Comparison of ENCODE assay signal across 9 cellular contexts in genomic region chr20:47500554-47500953, GRCh38. TPM values are rescaled to one million over a fixed set of nuclear protein-coding genes. Genes with fewer than 3 reads are reported as not detected.
A peak's percentile ranks its signal among the peaks of the same experiment; 100 is the strongest.
DNase-seq lines count a peak whose midpoint lies in the region; ATAC-seq and TF ChIP-seq lines count a peak whose summit lies in the region.
"Had no signal": no experiment of that assay in that cellular context is flagged by ENCODE, and none has a peak within 500 bp of the region (broad histone marks: within the 10 kb centered on the region; RNA-seq: fewer than 3 reads in every experiment).

No MANE protein-coding gene starts in this region.

- H3K4me3 ChIP-seq in MG63 (peak overlapping the region; percentile 91), colonic mucosa (no peak overlapping the region), psoas muscle (peak overlapping the region; percentile 98)

- no peaks in the 10 kb centered on the region for H3K4me1 ChIP-seq in colonic mucosa
- H3K4me1 ChIP-seq in psoas muscle, result peaks cover 20% of the 10 kb centered on the region

- intact Hi-C loops in colonic mucosa (cut with DNase I), result loop anchor here (10.0 kb wide), 2 partner anchors 74 to 124 kb away; no protein-coding TSS in a partner anchor
- intact Hi-C loops in psoas muscle (cut with DNase I), result loop anchor here (5.0 kb wide), 3 partner anchors 67 to 122 kb away; no protein-coding TSS in a partner anchor

- H3K9ac ChIP-seq in colonic mucosa (ENCODE audit: low read depth in 2 of 2, low read length in 2 of 2), result no peak overlapping the region

- ATAC-seq in psoas muscle, result no peak
- no peak for ATAC-seq in GM19395 (IDR thresholded peaks at IDR 0.05; ENCODE audit: unreplicated experiment)
- no peak for ATAC-seq in GM21390 (IDR thresholded peaks at IDR 0.05; ENCODE audit: unreplicated experiment)

- H3K27ac ChIP-seq in colonic mucosa, result peak overlapping the region; percentile 81
- peak overlapping the region; percentile 89 for H3K27ac ChIP-seq in psoas muscle

- TF ChIP-seq CTCF in colonic mucosa (IDR thresholded peaks at IDR 0.05) (no peak), psoas muscle (IDR thresholded peaks at IDR 0.05) (no peak)

- DNase-seq in DMS53 (lab: John Stamatoyannopoulos, UW), result peak; percentile 28
- DNase-seq in DMS53 treated with DMSO at 0.1 percent for 48 hours (lab: John Stamatoyannopoulos, UW; ENCODE audit: unreplicated experiment), result no peak
- no peak for DNase-seq in MG63
- no peak for DNase-seq in colonic mucosa
- no peak for DNase-seq in psoas muscle
- DNase-seq in NOMO-1 (lab: John Stamatoyannopoulos, UW; ENCODE audit: unreplicated experiment in 2 of 2), result no peak
- DNase-seq: NCI-H187 treated with DMSO at 0.1 percent for 48 hours had no signal

- WGBS in psoas muscle, 3 donors, result 43 to 53% (median 49%) methylated on average over 4 of the region's 4 CpGs

- H3K9me3 ChIP-seq in MG63 (0 out of 2 replicates have a peak, but pooled peaks cover 1% of the 10 kb centered on the region), colonic mucosa (no peaks in the 10 kb centered on the region), psoas muscle (no peaks in the 10 kb centered on the region)

- H3K27me3 ChIP-seq in MG63 (no peaks in the 10 kb centered on the region), colonic mucosa (no peaks in the 10 kb centered on the region), psoas muscle (ENCODE audit: insufficient read depth in 3 of 3, low read length in 2 of 3) (no peaks in the 10 kb centered on the region)

- H3K36me3 ChIP-seq in MG63 (0 out of 2 replicates have a peak, but pooled peaks cover 3% of the 10 kb centered on the region), colonic mucosa (no peaks in the 10 kb centered on the region), psoas muscle (ENCODE audit: insufficient read depth in 1 of 2, low read depth in 1 of 2) (no peaks in the 10 kb centered on the region)

RNA-seq across cellular contexts. Expression of gene NCOA3, which starts 1.1 kb away (rescaled TPM):
- 9.2 and 15.3 TPM in 2 replicates for total RNA-seq in MG63 (2014; rRNA removed; shearing (Covaris generic); ENCODE audit: low replicate concordance)
- total RNA-seq in colonic mucosa, result 10 to 100 TPM; 17.1 to 24.2 TPM
- 10 to 100 TPM; 13.0 to 56.9 (median 23.3) TPM for total RNA-seq in psoas muscle
- 10 to 100 TPM; 11.9 to 36.2 (median 14.2) TPM for polyA plus RNA-seq in psoas muscle
